12 cellular contexts compared by ENCODE assay signal in genomic region chr4:67603310-67604028, GRCh38. TPM values are rescaled to one million over a fixed set of nuclear protein-coding genes. Genes with fewer than 3 reads are reported as not detected.
"Had no signal": no experiment of that assay in that cellular context is flagged by ENCODE, and none has a peak within 500 bp of the region (broad histone marks: within the 10 kb centered on the region; RNA-seq: fewer than 3 reads in every experiment).

No MANE protein-coding gene starts in this region.

- H3K4me1 ChIP-seq: adrenal gland, body of pancreas, left ventricle myocardium inferior, tibial nerve had no signal

- H3K9me3 ChIP-seq: adrenal gland, body of pancreas, left ventricle myocardium inferior, tibial nerve had no signal

- H3K27ac ChIP-seq: adrenal gland, body of pancreas, left ventricle myocardium inferior, tibial nerve had no signal

- H3K27me3 ChIP-seq: adrenal gland, body of pancreas, tibial nerve had no signal

- DNase-seq: activated CD8-positive, alpha-beta T cell treated with anti-CD3 and anti-CD28 coated beads, Interleukin-2, amount 10 ng/mL, durations not matched to agents 7 days and 5 days; activated naive CD4-positive, alpha-beta T cell treated with anti-CD3 and anti-CD28 coated beads for 36 hours; adrenal gland; body of pancreas; cerebellar nuclear complex; effector memory CD8-positive, alpha-beta T cell; head of caudate nucleus; left ventricle myocardium inferior; small intestine had no signal

- H3K36me3 ChIP-seq: adrenal gland, left ventricle myocardium inferior, tibial nerve had no signal

- ATAC-seq: activated CD8-positive, alpha-beta T cell treated with anti-CD3 and anti-CD28 coated beads, Interleukin-2, amount 10 ng/mL, durations not matched to agents 7 days and 5 days; activated T-helper 17 cell treated with anti-CD3 and anti-CD28 coated beads, Interleukin-2, amount 50 U/mL, for 72 hours; body of pancreas; effector memory CD8-positive, alpha-beta T cell had no signal

- H3K4me3 ChIP-seq: adrenal gland, body of pancreas, left ventricle myocardium inferior, tibial nerve had no signal

- FAIRE-seq: small intestine had no signal

RNA-seq across cellular contexts. Expression of gene STAP1, which starts 44.9 kb away (rescaled TPM):
- total RNA-seq: adrenal gland, body of pancreas, fibroblast of villous mesenchyme, left ventricle myocardium inferior had no signal
